In the genomic region with DNA sequence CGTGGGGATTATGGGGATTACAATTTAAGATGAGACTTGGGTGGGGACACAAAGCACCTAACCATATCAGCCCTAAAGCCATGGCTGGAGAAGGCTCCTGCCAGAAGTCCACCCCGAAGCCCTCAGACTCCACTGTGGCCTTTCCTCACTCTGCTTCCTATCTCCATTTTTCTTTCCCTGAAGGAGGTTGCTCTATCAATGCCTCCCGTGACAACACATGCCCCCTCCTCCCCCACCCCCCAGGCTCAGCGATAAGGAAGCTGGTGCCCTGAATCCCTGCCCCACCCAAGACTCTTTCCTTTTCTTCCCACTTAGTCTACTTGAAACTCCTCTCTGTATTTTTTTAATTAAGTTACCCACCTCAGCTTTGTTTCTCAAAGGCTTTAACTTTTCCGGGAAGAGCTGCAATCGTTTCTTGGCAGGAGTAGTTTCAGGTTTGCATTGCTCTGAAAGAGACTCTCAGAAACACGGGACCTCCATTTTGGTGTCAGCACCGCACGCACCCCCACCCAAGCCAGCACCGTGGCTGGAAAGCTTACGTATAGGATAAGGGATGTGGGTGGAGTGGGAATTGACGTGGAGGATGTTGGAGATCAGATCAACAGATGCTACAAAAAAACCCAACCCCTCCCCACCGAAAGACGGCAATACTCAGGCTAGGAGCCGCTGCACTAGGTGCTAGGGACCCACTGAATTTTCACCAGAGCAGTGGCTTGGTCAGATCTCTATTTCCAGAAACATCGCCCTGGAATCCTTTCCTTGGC, we compare ENCODE assay signal across 9 cellular contexts. TPM values are rescaled to one million over a fixed set of nuclear protein-coding genes. Genes with fewer than 3 reads are reported as not detected.
DNase-seq lines count a peak whose midpoint lies in the region; ATAC-seq and TF ChIP-seq lines count a peak whose summit lies in the region.
"Had no signal": no experiment of that assay in that cellular context is flagged by ENCODE, and none has a peak within 500 bp of the region (broad histone marks: within the 10 kb centered on the region; RNA-seq: fewer than 3 reads in every experiment).

No MANE protein-coding gene starts in this region.

- H3K4me1 Mint-ChIP-seq in CD14-positive monocyte, result peaks cover 24% of the 10 kb centered on the region
- H3K4me1 Mint-ChIP-seq in T-helper 2 cell treated with Interferon-gamma antibody and Interleukin-4, amounts not matched to agents 5 μg/mL and 100 μg/mL, for 36 hours (ENCODE audit: low read depth), result peaks cover 20% of the 10 kb centered on the region

- intact Hi-C loops in CD14-positive monocyte (cut with micrococcal nuclease), result no loop called here

- peaks cover 0 to 13% (median 6%) of the 10 kb centered on the region in 7 donors for H3K9me3 Mint-ChIP-seq in CD14-positive monocyte
- H3K9me3 Mint-ChIP-seq in T-helper 2 cell treated with Interferon-gamma antibody and Interleukin-4, amounts not matched to agents 5 μg/mL and 100 μg/mL, for 36 hours, result no peaks in the 10 kb centered on the region

- peaks cover 43 to 52% (median 48%) of the 10 kb centered on the region in 3 donors for H3K27me3 Mint-ChIP-seq in CD14-positive monocyte (ENCODE audit: low read depth in 3 of 3)
- peaks cover 30% of the 10 kb centered on the region for H3K27me3 Mint-ChIP-seq in T-helper 2 cell treated with Interferon-gamma antibody and Interleukin-4, amounts not matched to agents 5 μg/mL and 100 μg/mL, for 36 hours (ENCODE audit: low read depth)

- TF ChIP-seq CTCF in CD14-positive monocyte (IDR thresholded peaks at IDR 0.05) (no peak), HEK293 (tag by site-specific recombination; IDR thresholded peaks at IDR 0.05) (no peak), epithelial cell of esophagus (IDR thresholded peaks at IDR 0.05; ENCODE audit: insufficient read depth, low read depth, low read length, missing control alignments) (no peak)

- no peaks in the 10 kb centered on the region for H3K9me3 ChIP-seq in HEK293 (ENCODE audit: control insufficient read depth, insufficient read depth, low read depth, low read length)

- CTCF ChIA-PET in HEK293 (lab: Yijun Ruan, JAX), result interaction anchor here (0.7 to 0.8 kb wide), 3 partner anchors 26 to 48 kb away, joined by 3 to 6 read pairs (median 3); no protein-coding TSS in a partner anchor

- H3K27ac Mint-ChIP-seq in CD14-positive monocyte, result peak overlapping the region in 3 of 7 donors; percentile 51 to 70 (median 58)
- H3K27ac Mint-ChIP-seq in T-helper 2 cell treated with Interferon-gamma antibody and Interleukin-4, amounts not matched to agents 5 μg/mL and 100 μg/mL, for 36 hours, result peak overlapping the region; percentile 70

- POLR2A ChIA-PET in HEK293 (lab: Yijun Ruan, JAX), result interaction anchor here (0.6 kb wide), 3 partner anchors 32 to 1689 kb away, joined by 3 to 6 read pairs (median 4); no protein-coding TSS in a partner anchor

- peak overlapping the region; percentile 58; the same call in 1 of the 2 replicates for H3K27ac ChIP-seq in HEK293 (ENCODE audit: extremely low read depth, low read depth, low read length)

- H3K36me3 ChIP-seq in HEK293 (ENCODE audit: control insufficient read depth in 2 of 2, insufficient read depth in 1 of 2, low read length in 2 of 2), result peaks cover 0 to 11% of the 10 kb centered on the region in 2 experiments; a peak in 1 of 3 replicates

- no peak for ATAC-seq in HG02763 (IDR thresholded peaks at IDR 0.05; ENCODE audit: unreplicated experiment)

- H3K4me1 ChIP-seq in HEK293 (ENCODE audit: control insufficient read depth, insufficient read depth, low read length), result 0 out of 2 replicates have a peak, but pooled peaks cover 2% of the 10 kb centered on the region

- H3K4me3 Mint-ChIP-seq in CD14-positive monocyte, result peak overlapping the region; percentile 87 to 99
- H3K4me3 Mint-ChIP-seq in T-helper 2 cell treated with Interferon-gamma antibody and Interleukin-4, amounts not matched to agents 5 μg/mL and 100 μg/mL, for 36 hours, result peak overlapping the region; percentile 96

- peak overlapping the region; percentile 51 for H3K4me3 ChIP-seq in HEK293 (ENCODE audit: low read depth, low read length)
- peak overlapping the region; percentile 74 for H3K4me3 ChIP-seq in epithelial cell of esophagus (ENCODE audit: low read length)

- DNase-seq in CD14-positive monocyte (ENCODE audit: low spot score) (peak; percentile 3), epithelial cell of esophagus (ENCODE audit: low read depth) (peak; percentile 27), myocyte (ENCODE audit: low read depth) (peak; percentile 33), RPMI8226 (no peak), activated gamma-delta T cell (lab: John Stamatoyannopoulos, UW) (no peak)
- peak; percentile 44 for DNase-seq in T-helper 2 cell treated with Interferon-gamma antibody and Interleukin-4, amounts not matched to agents 5 μg/mL and 100 μg/mL, for 36 hours (ENCODE audit: low spot score)

- peaks cover 5 to 8% of the 10 kb centered on the region in 2 donors for H3K36me3 Mint-ChIP-seq in CD14-positive monocyte
- peaks cover 5% of the 10 kb centered on the region for H3K36me3 Mint-ChIP-seq in T-helper 2 cell treated with Interferon-gamma antibody and Interleukin-4, amounts not matched to agents 5 μg/mL and 100 μg/mL, for 36 hours (ENCODE audit: low read depth)

TF ChIP-seq in HEK293, 187 proteins besides CTCF, POLR2A, EP300 and RAD21:
- TF ChIP-seq GLIS2 (tag by site-specific recombination; IDR thresholded peaks at IDR 0.05) (peak; percentile 39; the same call in 1 of the 2 replicates), IKZF3 (tag by site-specific recombination; IDR thresholded peaks at IDR 0.05) (no peak), SCRT2 (tag by site-specific recombination; IDR thresholded peaks at IDR 0.05) (peak; percentile 60), EGR2 (tag by site-specific recombination; IDR thresholded peaks at IDR 0.05; ENCODE audit: low read depth) (peak; percentile 60), ZFP41 (tag by site-specific recombination; IDR thresholded peaks at IDR 0.05; ENCODE audit: borderline replicate concordance) (no peak), ZNF335 (tag by site-specific recombination; conservative IDR thresholded peaks at IDR 0.05) (peak; percentile 21; the same call in 1 of the 2 replicates), KLF8 (tag by site-specific recombination; IDR thresholded peaks at IDR 0.05) (0 out of 2 replicates have a peak, but pooled peaks have one; percentile 8), ZBTB48 (tag by site-specific recombination; IDR thresholded peaks at IDR 0.05) (peak; percentile 77), ZFHX2 (tag by site-specific recombination; conservative IDR thresholded peaks at IDR 0.05) (peak; percentile 63)
TF ChIP-seq in HEK293: peak in this region for 7.

RNA-seq across cellular contexts. Expression of a gene that starts 15.2 kb away (rescaled TPM):
- polyA plus RNA-seq in CD14-positive monocyte, result not detected
- total RNA-seq in myocyte, result not detected in 2 replicates
- not detected for polyA plus RNA-seq in myocyte (2012)
- total RNA-seq: M059J had no signal

RNA-seq across cellular contexts. Expression of a gene that starts 55.9 kb away (rescaled TPM):
- 1 to 10 TPM; 4.6 to 7.1 TPM for polyA plus RNA-seq in CD14-positive monocyte
- total RNA-seq in myocyte, result 18.3 and 34.8 TPM in 2 replicates
- polyA plus RNA-seq in myocyte (2012), result 13.7 TPM

Comparison
In these comparisons a context has a peak if more than half of its experiments do, and no peak if none do; other contexts are left out.
1. DNase-seq: peak in CD14-positive monocyte (single experiment), T-helper 2 cell treated with Interferon-gamma antibody and Interleukin-4, amounts not matched to agents 5 μg/mL and 100 μg/mL, for 36 hours (single experiment), epithelial cell of esophagus (single experiment) and myocyte (single experiment); none in RPMI8226 (single experiment) and activated gamma-delta T cell (single experiment).